8 cellular contexts compared by ENCODE assay signal in the genomic region with DNA sequence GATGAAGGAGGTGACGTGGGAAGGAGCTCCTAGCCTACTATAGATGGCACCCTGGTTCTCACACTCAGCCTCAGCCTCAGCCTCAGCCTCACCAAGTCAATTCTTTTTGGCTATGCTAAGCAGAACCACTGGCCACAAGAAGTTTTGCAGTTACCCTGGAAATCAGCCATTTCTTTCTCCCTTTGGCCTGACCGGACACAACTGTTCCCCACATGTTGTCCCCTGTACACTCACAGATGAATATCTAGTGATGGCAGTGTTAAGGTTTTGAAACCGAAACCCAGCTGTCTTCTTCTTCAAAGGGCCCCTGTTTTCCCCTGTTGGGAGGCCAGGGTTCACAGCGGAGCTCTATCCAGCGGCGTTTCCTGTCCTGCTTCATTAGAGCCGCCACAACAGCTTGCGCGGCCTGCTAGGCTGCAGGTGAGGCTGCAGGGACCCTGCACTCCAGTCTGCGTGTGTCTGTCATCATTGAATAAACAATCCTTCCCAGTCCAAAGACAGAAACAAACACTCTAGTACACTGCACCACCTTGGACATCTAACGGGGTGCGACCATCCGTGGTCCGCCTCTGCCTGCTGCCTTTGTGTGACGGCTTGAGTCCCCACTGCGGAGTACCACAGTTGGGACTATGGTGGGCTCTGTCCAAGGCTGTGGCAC.
DNase-seq lines count a peak whose midpoint lies in the region; ATAC-seq and TF ChIP-seq lines count a peak whose summit lies in the region.

No MANE protein-coding gene starts in this region.

- H3K9me3 ChIP-seq in CD8-positive, alpha-beta memory T cell (ENCODE audit: low read length), result no peaks in the 10 kb centered on the region
- H3K9me3 ChIP-seq in SU-DHL-6 (ENCODE audit: insufficient read depth, low read length), result no peaks in the 10 kb centered on the region
- H3K9me3 ChIP-seq in smooth muscle cell (replicated peaks; ENCODE audit: low read depth), result no peaks in the 10 kb centered on the region

- H3K27ac Mint-ChIP-seq in CD8-positive, alpha-beta memory T cell, result peak overlapping the region in 7 of 8 donors; percentile 13 to 78 (median 61)

- H3K4me3 Mint-ChIP-seq in CD8-positive, alpha-beta memory T cell, result peak overlapping the region in 4 of 7 donors; percentile 23 to 62 (median 48)

- peak; percentile 97 for ATAC-seq in GM18909 (IDR thresholded peaks at IDR 0.05; ENCODE audit: poor library complexity, unreplicated experiment)
- peak; percentile 86 for ATAC-seq in HG03039 (IDR thresholded peaks at IDR 0.05; ENCODE audit: unreplicated experiment)

- TF ChIP-seq CTCF in SU-DHL-6 (IDR thresholded peaks at IDR 0.05; ENCODE audit: insufficient read depth, low read length, poor library complexity, severe bottlenecking) (no peak), smooth muscle cell (IDR thresholded peaks at IDR 0.05; ENCODE audit: borderline replicate concordance, insufficient read depth, poor library complexity, severe bottlenecking) (no peak)

- H2BK5ac ChIP-seq in mesendoderm (ENCODE audit: low read length), result no peak overlapping the region

- no peak overlapping the region for H4K5ac ChIP-seq in mesendoderm (ENCODE audit: low read length)

- peaks cover 15 to 18% (median 16%) of the 10 kb centered on the region in 3 donors for H3K36me3 Mint-ChIP-seq in CD8-positive, alpha-beta memory T cell

- POLR2A ChIA-PET in CD8-positive, alpha-beta memory T cell (lab: Charles Lee), result no interaction called here

- peaks cover 12 to 29% (median 22%) of the 10 kb centered on the region in 3 donors for H3K4me1 Mint-ChIP-seq in CD8-positive, alpha-beta memory T cell

- DNase-seq in CD8-positive, alpha-beta memory T cell, result peak in 1 of 5 donors; percentile 1
- DNase-seq in smooth muscle cell (lab: John Stamatoyannopoulos, UW; ENCODE audit: unreplicated experiment) (no peak), mesendoderm (no peak), G401 (ENCODE audit: low spot score) (no peak), islet precursor cell (no peak)

- H3K4me1 ChIP-seq in CD8-positive, alpha-beta memory T cell (ENCODE audit: insufficient read depth, low read length), result peaks cover 2% of the 10 kb centered on the region
- peaks cover 7% of the 10 kb centered on the region for H3K4me1 ChIP-seq in smooth muscle cell (ENCODE audit: low read depth)
- no peaks in the 10 kb centered on the region for H3K4me1 ChIP-seq in mesendoderm (ENCODE audit: control insufficient read depth, low read depth, low read length)

- in situ Hi-C loops in G401 (cut with HindIII; ENCODE audit: low sequenced_read_pairs), result no loop called here

- H3F3A ChIP-seq in SU-DHL-6 (ENCODE audit: insufficient read depth) (peaks cover 8% of the 10 kb centered on the region; the same call in 1 of the 2 replicates), smooth muscle cell (ENCODE audit: low read depth) (no peaks in the 10 kb centered on the region)

- H4K8ac ChIP-seq in mesendoderm (ENCODE audit: low read depth, low read length), result no peak overlapping the region

- H3K79me1 ChIP-seq in mesendoderm (ENCODE audit: low read length), result no peaks in the 10 kb centered on the region

- H3K9me3 Mint-ChIP-seq in CD8-positive, alpha-beta memory T cell, result peaks cover 0 to 3% (median 0%) of the 10 kb centered on the region in 5 donors

- no peak overlapping the region for H3K56ac ChIP-seq in mesendoderm (ENCODE audit: low read length)

- H2BK120ac ChIP-seq in mesendoderm (ENCODE audit: low read depth, low read length), result no peak overlapping the region

- no peaks in the 10 kb centered on the region for H3K36me3 ChIP-seq in CD8-positive, alpha-beta memory T cell (ENCODE audit: insufficient read depth, low read length)
- H3K36me3 ChIP-seq in SU-DHL-6 (ENCODE audit: low read length) (no peaks in the 10 kb centered on the region), smooth muscle cell (ENCODE audit: low read depth) (no peaks in the 10 kb centered on the region), mesendoderm (ENCODE audit: control insufficient read depth, insufficient read depth, low read length) (no peaks in the 10 kb centered on the region)

- CTCF ChIA-PET in CD8-positive, alpha-beta memory T cell (lab: Charles Lee), result no interaction called here

- H3K23ac ChIP-seq in mesendoderm (ENCODE audit: low read length), result no peak overlapping the region

- peak overlapping the region; percentile 49 for H3K4me2 ChIP-seq in SU-DHL-6 (ENCODE audit: low read depth, low read length, poor library complexity, severe bottlenecking)
- H3K4me2 ChIP-seq in smooth muscle cell, result peak overlapping the region; percentile 60
- H3K4me2 ChIP-seq in mesendoderm (ENCODE audit: low read length), result no peak overlapping the region

- H3K9ac ChIP-seq in SU-DHL-6 (ENCODE audit: low read length) (peak overlapping the region; percentile 24), smooth muscle cell (ENCODE audit: low read depth) (no peak overlapping the region), mesendoderm (ENCODE audit: low read length) (no peak overlapping the region)

- H3K9me2 ChIP-seq in SU-DHL-6 (replicated peaks; ENCODE audit: insufficient read depth, low read length), result no peaks in the 10 kb centered on the region

- H3K18ac ChIP-seq in mesendoderm (ENCODE audit: low read length), result no peak overlapping the region

- no peaks in the 10 kb centered on the region for H3K27me3 ChIP-seq in CD8-positive, alpha-beta memory T cell (ENCODE audit: insufficient read depth, low read length, poor library complexity, severe bottlenecking)
- H3K27me3 ChIP-seq in SU-DHL-6 (ENCODE audit: low read length) (no peaks in the 10 kb centered on the region), smooth muscle cell (ENCODE audit: low read depth) (peaks cover 53% of the 10 kb centered on the region), mesendoderm (ENCODE audit: insufficient read depth, low read length, poor library complexity) (no peaks in the 10 kb centered on the region)

- H3K79me2 ChIP-seq in SU-DHL-6 (ENCODE audit: insufficient read depth, low read length) (no peaks in the 10 kb centered on the region), smooth muscle cell (ENCODE audit: low read depth) (no peaks in the 10 kb centered on the region), mesendoderm (ENCODE audit: control insufficient read depth, insufficient read depth, low read length) (no peaks in the 10 kb centered on the region)

- WGBS in smooth muscle cell (ENCODE audit: low lambda C conversion rate), result 94% methylated on average over 16 of the region's 16 CpGs
- WGBS in mesendoderm (ENCODE audit: extremely low coverage, insufficient coverage, low lambda C conversion rate), result no CpG with 5 or more reads among the region's 16 CpGs

- H3K27ac ChIP-seq in CD8-positive, alpha-beta memory T cell (ENCODE audit: low read depth, low read length), result no peak overlapping the region
- H3K27ac ChIP-seq in SU-DHL-6 (ENCODE audit: low read depth, low read length) (peak overlapping the region; percentile 71), smooth muscle cell (ENCODE audit: low read depth) (no peak overlapping the region), mesendoderm (ENCODE audit: low read depth, low read length) (no peak overlapping the region)

- H3K4ac ChIP-seq in mesendoderm (ENCODE audit: low read depth, low read length), result no peak overlapping the region

- H2AK5ac ChIP-seq in mesendoderm (ENCODE audit: low read length), result no peak overlapping the region

- no peaks in the 10 kb centered on the region for H3K27me3 Mint-ChIP-seq in CD8-positive, alpha-beta memory T cell

- H4K20me1 ChIP-seq in SU-DHL-6 (ENCODE audit: low read depth, low read length) (no peaks in the 10 kb centered on the region), smooth muscle cell (ENCODE audit: low read depth) (peaks cover 45% of the 10 kb centered on the region)

- H3K4me3 ChIP-seq in CD8-positive, alpha-beta memory T cell (ENCODE audit: low read length), result no peak overlapping the region
- peak overlapping the region; percentile 3 for H3K4me3 ChIP-seq in SU-DHL-6 (ENCODE audit: insufficient read depth, low read length, poor library complexity, severe bottlenecking)
- no peak overlapping the region for H3K4me3 ChIP-seq in smooth muscle cell
- H3K4me3 ChIP-seq in mesendoderm (ENCODE audit: low read length), result no peak overlapping the region

- H2AFZ ChIP-seq in SU-DHL-6 (ENCODE audit: low read depth, low read length, severe bottlenecking) (peak overlapping the region; percentile 8), smooth muscle cell (ENCODE audit: low read depth) (no peak overlapping the region)

- no peak overlapping the region for H2BK15ac ChIP-seq in mesendoderm (replicated peaks; ENCODE audit: low read depth)
